ENCODE assay signal across 12 cellular contexts in the genomic region with DNA sequence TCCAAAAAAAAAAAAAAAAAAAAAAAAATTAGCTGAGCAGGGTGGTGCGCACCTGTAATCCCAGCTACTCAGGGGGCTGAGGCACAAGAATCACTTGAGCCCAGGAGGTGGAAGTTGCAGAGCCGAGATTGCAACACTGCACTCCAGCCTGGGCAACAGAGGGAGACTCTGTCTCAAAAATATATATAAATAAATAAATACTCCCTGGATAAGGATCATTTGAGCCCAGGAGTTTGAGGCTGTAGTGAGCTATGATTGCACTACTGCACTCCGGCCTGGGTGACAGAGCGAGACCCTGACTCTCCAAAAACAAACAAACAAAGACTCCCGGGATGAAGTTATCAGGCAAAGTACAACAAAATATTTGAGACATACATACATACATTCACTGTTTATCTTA. TPM values are rescaled to one million over a fixed set of nuclear protein-coding genes. Genes with fewer than 3 reads are reported as not detected.
DNase-seq lines count a peak whose midpoint lies in the region; ATAC-seq and TF ChIP-seq lines count a peak whose summit lies in the region.
"Had no signal": no experiment of that assay in that cellular context is flagged by ENCODE, and none has a peak within 500 bp of the region (broad histone marks: within the 10 kb centered on the region; RNA-seq: fewer than 3 reads in every experiment).

No MANE protein-coding gene starts in this region.

- H3K4me3 ChIP-seq in HCT116 (replicated peaks in 1 of 2; ENCODE audit: low read depth in 1 of 2, low read length in 2 of 2) (peak overlapping the region in 1 of 2 experiments; percentile 35; a peak in 2 of 4 replicates), lower lobe of right lung (no peak overlapping the region)

- H3K9me3 ChIP-seq in HCT116 (ENCODE audit: control insufficient read depth in 1 of 2, insufficient read depth in 1 of 2, low read depth in 1 of 2, low read length in 2 of 2): no peaks in the 10 kb centered on the region
- no peaks in the 10 kb centered on the region for H3K9me3 ChIP-seq in lower lobe of right lung
- H3K9me3 ChIP-seq: BE2C had no signal

- peaks cover 5% of the 10 kb centered on the region for H3K36me3 Mint-ChIP-seq in MCF 10A (ENCODE audit: insufficient read depth, unreplicated experiment)

- peaks cover 59 to 74% of the 10 kb centered on the region in 2 experiments for H3K4me1 ChIP-seq in HCT116 (ENCODE audit: control insufficient read depth in 1 of 2, insufficient read depth in 2 of 2, low read length in 2 of 2)
- H3K4me1 ChIP-seq in lower lobe of right lung: peaks cover 33% of the 10 kb centered on the region

- TF ChIP-seq RAD21 in HCT116 (IDR thresholded peaks at IDR 0.05; ENCODE audit: low read depth): no peak

- peak overlapping the region; percentile 51 for H3K9ac ChIP-seq in HCT116 (ENCODE audit: low read length)

- CTCF ChIA-PET in HCT116 (lab: Charles Lee): interaction anchor here (0.6 to 1.6 kb wide), 2 partner anchors 9 to 61 kb away, joined by 3 read pairs; no protein-coding TSS in a partner anchor
- CTCF ChIA-PET in MCF 10A (lab: Yijun Ruan, JAX): interaction anchor here (0.6 to 6.0 kb wide), 10 partner anchors 13 to 299 kb away, joined by 3 to 95 read pairs (median 4); a partner anchor contains a TSS

- H3K27ac ChIP-seq in HCT116 (ENCODE audit: low read depth, low read length) (peak overlapping the region; percentile 96), lower lobe of right lung (no peak overlapping the region)

- no peaks in the 10 kb centered on the region for H4K20me1 ChIP-seq in HCT116 (ENCODE audit: insufficient read depth)

- H3K4me1 Mint-ChIP-seq in MCF 10A (ENCODE audit: insufficient read depth, unreplicated experiment): peaks cover 21% of the 10 kb centered on the region

- H3K36me3 ChIP-seq in HCT116 (ENCODE audit: control insufficient read depth in 1 of 2, insufficient read depth in 2 of 2, low read length in 2 of 2) (peaks cover 0 to 1% of the 10 kb centered on the region in 2 experiments; a peak in 1 of 4 replicates), lower lobe of right lung (no peaks in the 10 kb centered on the region)

- peak; percentile 1; the same call in 1 of the 2 replicates for TF ChIP-seq CTCF in AG09319 (IDR thresholded peaks at IDR 0.05; ENCODE audit: low read depth, low read length)
- no peak for TF ChIP-seq CTCF in HCT116 (IDR thresholded peaks at IDR 0.05 in 2 of 3, conservative IDR thresholded peaks at IDR 0.05 in 1 of 3; ENCODE audit: borderline replicate concordance in 1 of 3, insufficient read depth in 1 of 3, low read depth in 2 of 3, low read length in 2 of 3)
- TF ChIP-seq CTCF in MCF 10A (IDR thresholded peaks at IDR 0.05; ENCODE audit: unreplicated experiment): no peak
- TF ChIP-seq CTCF in lower lobe of right lung (IDR thresholded peaks at IDR 0.05): no peak

- 0 out of 2 replicates have a peak, but pooled peaks have one; percentile 10 for ATAC-seq in HCT116
- peak in 1 of 2 donors; percentile 3 for ATAC-seq in lower lobe of right lung
- ATAC-seq in HG02759 (IDR thresholded peaks at IDR 0.05; ENCODE audit: unreplicated experiment): no peak
- ATAC-seq in HG03342 (IDR thresholded peaks at IDR 0.05; ENCODE audit: unreplicated experiment): no peak

- H2AFZ ChIP-seq in HCT116 (ENCODE audit: low read depth, low read length, poor library complexity, severe bottlenecking): peak overlapping the region; percentile 44

- RAD21 ChIA-PET in HCT116 (lab: Charles Lee; ENCODE audit: low non-redundant PET in 1 of 2, low total read pairs in 2 of 2, uncharacterized antibody in 2 of 2, unreplicated experiment in 2 of 2): interaction anchor here (0.7 to 1.5 kb wide), 3 partner anchors 274 to 1922 kb away, joined by 3 to 5 read pairs (median 3); no protein-coding TSS in a partner anchor

- BruUV-seq in HCT116 (replicated peaks; lab: Mats Ljungman, UMichigan) (no TSS peak), MCF 10A (replicated peaks; lab: Mats Ljungman, UMichigan) (no TSS peak)

- POLR2A ChIA-PET in HCT116 (lab: Charles Lee): interaction anchor here (0.9 to 3.4 kb wide), 4 partner anchors 11 to 21 kb away, joined by 3 to 11 read pairs (median 5); a partner anchor contains a TSS
- POLR2A ChIA-PET in MCF 10A (lab: Yijun Ruan, JAX): interaction anchor here (0.6 to 13.8 kb wide), 11 partner anchors 13 to 307 kb away, joined by 3 to 530 read pairs (median 4); a partner anchor contains a TSS

- no peaks in the 10 kb centered on the region for H3K9me3 Mint-ChIP-seq in MCF 10A (ENCODE audit: unreplicated experiment)
- H3K9me3 Mint-ChIP-seq: activated naive CD4-positive, alpha-beta T cell treated with anti-CD3 and anti-CD28 coated beads, Interleukin-2, amount 50 U/mL, for 72 hours had no signal

- H3K4me2 ChIP-seq in HCT116 (ENCODE audit: low read length): peak overlapping the region; percentile 95

- no peak for TF ChIP-seq POLR2A in HCT116 (IDR thresholded peaks at IDR 0.05; ENCODE audit: borderline replicate concordance, extremely low read depth, insufficient read depth, insufficient read length)

- H3K4me3 Mint-ChIP-seq in MCF 10A (ENCODE audit: unreplicated experiment): peak overlapping the region; percentile 8

- intact Hi-C loops in HCT116 (cut with micrococcal nuclease): no loop called here
- intact Hi-C loops in MCF 10A (cut with micrococcal nuclease): loop anchor here (1.0 kb wide), 1 partner anchor 275 kb away; no protein-coding TSS in a partner anchor
- intact Hi-C loops in lower lobe of right lung (cut with DNase I): no loop called here

- no peaks in the 10 kb centered on the region for H3K9me2 ChIP-seq in HCT116 (ENCODE audit: insufficient read depth)

- peak overlapping the region; percentile 79 for H3K27ac Mint-ChIP-seq in MCF 10A (ENCODE audit: low read depth, unreplicated experiment)

- H3K27me3 ChIP-seq in HCT116 (ENCODE audit: insufficient read depth, low read length): no peaks in the 10 kb centered on the region
- H3K27me3 ChIP-seq in lower lobe of right lung (ENCODE audit: low read depth): no peaks in the 10 kb centered on the region
- H3K27me3 ChIP-seq: BE2C had no signal

- H3K79me2 ChIP-seq in HCT116 (ENCODE audit: insufficient read depth, low read length): peaks cover 21% of the 10 kb centered on the region

- DNase-seq in AG09319 (ENCODE audit: extremely low read depth, low read depth) (no peak), HCT116 (ENCODE audit: low read depth, low spot score) (no peak), MCF 10A (ENCODE audit: unreplicated experiment) (peak; percentile 63), lower lobe of right lung (peak; percentile 63), DMS114 treated with DMSO at 0.1 percent for 48 hours (lab: John Stamatoyannopoulos, UW; ENCODE audit: unreplicated experiment) (no peak), SK-N-DZ (ENCODE audit: low spot score) (no peak)
- DNase-seq: BE2C, EL had no signal

- H3K27me3 Mint-ChIP-seq in MCF 10A (ENCODE audit: insufficient read depth, unreplicated experiment): no peaks in the 10 kb centered on the region
- H3K27me3 Mint-ChIP-seq: progenitor cell of endocrine pancreas had no signal

TF ChIP-seq in HCT116, 20 proteins besides CTCF, POLR2A, EP300 and RAD21 (continues in another document):
- TF ChIP-seq ZFX (IDR thresholded peaks at IDR 0.05) (no peak), JUND (IDR thresholded peaks at IDR 0.05) (no peak), SRF (IDR thresholded peaks at IDR 0.05; ENCODE audit: low read depth) (no peak), EGR1 (IDR thresholded peaks at IDR 0.05; ENCODE audit: low read depth) (no peak), EZH2phosphoT487 (IDR thresholded peaks at IDR 0.05; ENCODE audit: borderline replicate concordance) (no peak), SP1 (IDR thresholded peaks at IDR 0.05; ENCODE audit: low read depth) (no peak), CBX3 (IDR thresholded peaks at IDR 0.05; ENCODE audit: low read depth) (no peak), SIN3A (IDR thresholded peaks at IDR 0.05; ENCODE audit: low read depth) (no peak), CEBPB (IDR thresholded peaks at IDR 0.05; ENCODE audit: low read depth) (no peak), EZH2 (IDR thresholded peaks at IDR 0.05) (no peak)
- TF ChIP-seq, protein P1, sequence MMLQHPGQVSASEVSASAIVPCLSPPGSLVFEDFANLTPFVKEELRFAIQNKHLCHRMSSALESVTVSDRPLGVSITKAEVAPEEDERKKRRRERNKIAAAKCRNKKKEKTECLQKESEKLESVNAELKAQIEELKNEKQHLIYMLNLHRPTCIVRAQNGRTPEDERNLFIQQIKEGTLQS (IDR thresholded peaks at IDR 0.05): no peak
- TF ChIP-seq, protein P2, sequence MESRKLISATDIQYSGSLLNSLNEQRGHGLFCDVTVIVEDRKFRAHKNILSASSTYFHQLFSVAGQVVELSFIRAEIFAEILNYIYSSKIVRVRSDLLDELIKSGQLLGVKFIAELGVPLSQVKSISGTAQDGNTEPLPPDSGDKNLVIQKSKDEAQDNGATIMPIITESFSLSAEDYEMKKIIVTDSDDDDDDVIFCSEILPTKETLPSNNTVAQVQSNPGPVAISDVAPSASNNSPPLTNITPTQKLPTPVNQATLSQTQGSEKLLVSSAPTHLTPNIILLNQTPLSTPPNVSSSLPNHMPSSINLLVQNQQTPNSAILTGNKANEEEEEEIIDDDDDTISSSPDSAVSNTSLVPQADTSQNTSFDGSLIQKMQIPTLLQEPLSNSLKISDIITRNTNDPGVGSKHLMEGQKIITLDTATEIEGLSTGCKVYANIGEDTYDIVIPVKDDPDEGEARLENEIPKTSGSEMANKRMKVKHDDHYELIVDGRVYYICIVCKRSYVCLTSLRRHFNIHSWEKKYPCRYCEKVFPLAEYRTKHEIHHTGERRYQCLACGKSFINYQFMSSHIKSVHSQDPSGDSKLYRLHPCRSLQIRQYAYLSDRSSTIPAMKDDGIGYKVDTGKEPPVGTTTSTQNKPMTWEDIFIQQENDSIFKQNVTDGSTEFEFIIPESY (IDR thresholded peaks at IDR 0.05; ENCODE audit: extremely low read depth, insufficient replicate concordance, low read length): no peak

RNA-seq across cellular contexts. Expression of a gene that starts 3.3 kb away (rescaled TPM):
- total RNA-seq in HCT116 (2021; ENCODE audit: unreplicated experiment): 56.6 TPM
- 11.3 and 13.8 TPM in 2 replicates for polyA plus RNA-seq in HCT116 (2012)
- 37.1 and 39.2 TPM in 2 replicates for total RNA-seq in MCF 10A (2022)
- 24.7 TPM for total RNA-seq in lower lobe of right lung
- polyA plus RNA-seq in SK-N-DZ (2014; cell fraction: cytosol; rRNA removed): 20.9 and 25.7 TPM in 2 replicates
- polyA plus RNA-seq in SK-N-DZ (2014; cell fraction: nucleus; rRNA removed): 39.2 and 50.6 TPM in 2 replicates

RNA-seq across cellular contexts. Expression of a gene that starts 13.4 kb away (rescaled TPM):
- total RNA-seq in HCT116 (2021; ENCODE audit: unreplicated experiment) (25.5 TPM), MCF 10A (2022) (23.4 and 29.7 TPM in 2 replicates), lower lobe of right lung (42.5 TPM)
- 20.2 and 24.5 TPM in 2 replicates for polyA plus RNA-seq in HCT116 (2012)
- 34.6 and 36.5 TPM in 2 replicates for polyA plus RNA-seq in SK-N-DZ (2014; cell fraction: cytosol; rRNA removed)
- polyA plus RNA-seq in SK-N-DZ (2014; cell fraction: nucleus; rRNA removed): 26.7 and 48.3 TPM in 2 replicates

Comparison
In these comparisons a context has a peak if more than half of its experiments do, and no peak if none do; other contexts are left out.
1. DNase-seq: peak in MCF 10A (single experiment) and lower lobe of right lung (single experiment); none in AG09319 (single experiment), HCT116 (single experiment), DMS114 treated with DMSO at 0.1 percent for 48 hours (single experiment) and SK-N-DZ (single experiment).